Comparison of ENCODE assay signal across 13 cellular contexts in the genomic region with DNA sequence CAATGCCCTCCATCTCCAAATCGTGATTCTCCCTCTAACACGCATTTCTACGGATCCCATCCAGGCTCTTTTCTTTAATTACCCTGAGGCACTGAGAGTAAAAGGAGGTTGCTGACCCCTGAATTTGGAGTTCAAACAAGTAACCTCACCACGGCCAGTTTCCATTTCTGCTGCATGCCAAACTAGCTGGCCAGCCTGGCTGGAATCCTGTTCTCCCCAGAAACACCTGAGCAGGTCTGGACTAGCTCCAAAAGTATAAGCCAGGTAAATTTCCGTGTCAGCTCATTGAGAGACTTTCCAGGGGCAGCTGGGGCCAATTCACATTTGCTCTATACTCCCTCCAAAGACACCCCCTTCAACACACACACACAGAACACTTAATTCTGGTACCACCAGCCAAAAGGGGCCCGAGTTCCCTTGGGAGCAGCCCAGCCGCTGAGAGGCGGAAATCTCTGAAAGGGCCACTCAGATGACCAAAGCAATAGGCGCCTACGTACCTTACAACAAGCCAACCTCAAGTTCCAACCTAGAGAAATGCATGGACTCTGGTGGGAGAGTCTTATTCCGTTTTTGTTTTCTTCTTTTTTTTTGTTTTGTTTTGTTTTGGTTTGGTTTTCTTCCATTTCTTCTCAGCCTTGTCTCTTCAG.
DNase-seq lines count a peak whose midpoint lies in the region; ATAC-seq, FAIRE-seq and TF ChIP-seq lines count a peak whose summit lies in the region.
"Had no signal": no experiment of that assay in that cellular context is flagged by ENCODE, and none has a peak within 500 bp of the region (broad histone marks: within the 10 kb centered on the region; RNA-seq: fewer than 3 reads in every experiment).

No MANE protein-coding gene starts in this region.

- DNase-seq in ELF-1 (ENCODE audit: low read depth, low spot score) = peak; percentile 58
- peak; percentile 29 for DNase-seq in bronchial epithelial cell (ENCODE audit: low read depth)
- no peak for DNase-seq in nephron progenitor cell
- DNase-seq in 8988T = no peak
- DNase-seq in AG08396 (ENCODE audit: low spot score) = no peak
- DNase-seq in NCI-H526 treated with DMSO at 0.1 percent for 48 hours (lab: John Stamatoyannopoulos, UW) = no peak
- DNase-seq: activated CD8-positive, alpha-beta T cell treated with anti-CD3 and anti-CD28 coated beads for 36 hours; activated naive CD4-positive, alpha-beta T cell treated with anti-CD3 and anti-CD28 coated beads, Interleukin-2, amount 50 U/mL, for 16 hours; colonic mucosa; stimulated activated CD4-positive, alpha-beta T cell treated with anti-CD3 and anti-CD28 coated beads, Interleukin-12 subunit alpha, Interleukin-12 subunit beta, amount 100 ng/mL, for 4 hours had no signal

- peaks cover 51% of the 10 kb centered on the region for H3K4me1 Mint-ChIP-seq in nephron progenitor cell

- no peak for ATAC-seq in GM18858 (IDR thresholded peaks at IDR 0.05; ENCODE audit: unreplicated experiment)
- ATAC-seq: activated CD8-positive, alpha-beta T cell treated with anti-CD3 and anti-CD28 coated beads for 36 hours had no signal

- TF ChIP-seq CTCF in bronchial epithelial cell (IDR thresholded peaks at IDR 0.05; ENCODE audit: insufficient read depth, low read length, severe bottlenecking) (no peak), nephron progenitor cell (IDR thresholded peaks at IDR 0.05) (no peak)

- no peak overlapping the region for H3K9ac ChIP-seq in HUES6 (ENCODE audit: low read length)

- H3K9me3 ChIP-seq in HUES6 (ENCODE audit: control insufficient read depth, insufficient read depth, low read depth, low read length) = no peaks in the 10 kb centered on the region
- H3K9me3 ChIP-seq: colonic mucosa, neutrophil had no signal

- H3K4me3 ChIP-seq in HUES6 (ENCODE audit: low read depth, low read length) (peak overlapping the region; percentile 59), bronchial epithelial cell (ENCODE audit: low read depth, low read length) (no peak overlapping the region)

- H3K27ac Mint-ChIP-seq in nephron progenitor cell = no peak overlapping the region
- H3K27ac Mint-ChIP-seq: activated CD8-positive, alpha-beta T cell treated with anti-CD3 and anti-CD28 coated beads for 36 hours had no signal

- no peak overlapping the region for H3K27ac ChIP-seq in HUES6 (ENCODE audit: low read depth, low read length)
- H3K27ac ChIP-seq: colonic mucosa, neutrophil had no signal

- H3K27me3 Mint-ChIP-seq in nephron progenitor cell (ENCODE audit: low read depth, poor library complexity) = peaks cover 58% of the 10 kb centered on the region

- H3K27me3 ChIP-seq in HUES6 (ENCODE audit: control insufficient read depth, insufficient read depth, low read length) (peaks cover 61% of the 10 kb centered on the region), bronchial epithelial cell (ENCODE audit: control insufficient read depth, insufficient read depth, low read length) (peaks cover 28% of the 10 kb centered on the region)

- FAIRE-seq in bronchial epithelial cell (lab: Jason Lieb, UNC) = no peak

- H3K4me3 Mint-ChIP-seq in nephron progenitor cell = peak overlapping the region; percentile 75

- no peaks in the 10 kb centered on the region for H3K9me3 Mint-ChIP-seq in nephron progenitor cell
- H3K9me3 Mint-ChIP-seq: activated CD8-positive, alpha-beta T cell treated with anti-CD3 and anti-CD28 coated beads for 36 hours had no signal

- no peaks in the 10 kb centered on the region for H3K36me3 ChIP-seq in HUES6 (ENCODE audit: control insufficient read depth, insufficient read depth, low read length)
- no peaks in the 10 kb centered on the region for H3K36me3 ChIP-seq in bronchial epithelial cell (ENCODE audit: control insufficient read depth, insufficient read depth, low read length)
- H3K36me3 ChIP-seq: colonic mucosa, neutrophil had no signal

- H3K4me1 ChIP-seq in HUES6 (ENCODE audit: control insufficient read depth, insufficient read depth, low read length) = peaks cover 12% of the 10 kb centered on the region
- H3K4me1 ChIP-seq: colonic mucosa had no signal

- H3K36me3 Mint-ChIP-seq in nephron progenitor cell (ENCODE audit: low read depth) = peaks cover 5% of the 10 kb centered on the region

Comparison
In these comparisons a context has a peak if more than half of its experiments do, and no peak if none do; other contexts are left out.
1. DNase-seq: peak in ELF-1 (single experiment) and bronchial epithelial cell (single experiment); none in nephron progenitor cell (single experiment), 8988T (single experiment), AG08396 (single experiment) and NCI-H526 treated with DMSO at 0.1 percent for 48 hours (single experiment).